ENCODE assay signal across 25 cellular contexts in the genomic region with DNA sequence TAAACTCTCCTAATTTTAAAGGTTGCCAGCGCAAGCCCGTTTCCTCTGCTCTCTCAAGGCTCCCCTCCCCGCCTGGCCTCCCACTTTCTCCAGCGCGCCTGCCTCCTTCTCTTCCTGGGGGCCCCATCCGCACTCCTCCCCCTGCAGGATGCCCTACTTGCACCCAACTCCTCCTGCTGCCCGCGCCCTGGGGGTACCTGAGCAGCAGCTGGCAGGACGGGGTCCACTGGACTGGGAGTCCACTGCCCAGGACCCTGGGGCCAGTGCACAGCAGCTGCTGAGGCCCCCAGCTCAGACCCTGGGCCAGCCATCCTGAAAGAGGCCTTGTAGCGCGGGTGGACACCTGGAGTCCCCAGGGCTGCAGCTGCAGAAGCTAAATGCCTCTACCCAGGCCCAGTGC. TPM values are rescaled to one million over a fixed set of nuclear protein-coding genes. Genes with fewer than 3 reads are reported as not detected.
DNase-seq lines count a peak whose midpoint lies in the region; ATAC-seq, FAIRE-seq and TF ChIP-seq lines count a peak whose summit lies in the region.
"Had no signal": no experiment of that assay in that cellular context is flagged by ENCODE, and none has a peak within 500 bp of the region (broad histone marks: within the 10 kb centered on the region; RNA-seq: fewer than 3 reads in every experiment).

No MANE protein-coding gene starts in this region.

- H3K4me2 ChIP-seq in HepG2 (ENCODE audit: low read depth, low read length) = peak overlapping the region; percentile 60; the same call in 1 of the 2 replicates

- CTCF ChIA-PET in HepG2 (lab: Yijun Ruan, JAX; ENCODE audit: low intra/inter-chr PET ratio, low total read pairs) = no interaction called here
- CTCF ChIA-PET in activated CD8-positive, alpha-beta T cell treated with anti-CD3 and anti-CD28 coated beads for 36 hours (lab: Charles Lee) = interaction anchor here (1.4 kb wide), 1 partner anchor 8 kb away, joined by 3 read pairs; no protein-coding TSS in a partner anchor

- no peak overlapping the region for H3K9ac ChIP-seq in HepG2 (ENCODE audit: insufficient read depth, low read depth, low read length)

- peaks cover 4% of the 10 kb centered on the region for H3K36me3 Mint-ChIP-seq in brain
- H3K36me3 Mint-ChIP-seq in CD14-positive monocyte = peaks cover 7 to 11% of the 10 kb centered on the region in 2 donors
- peaks cover 6% of the 10 kb centered on the region for H3K36me3 Mint-ChIP-seq in activated CD8-positive, alpha-beta T cell treated with anti-CD3 and anti-CD28 coated beads for 36 hours (ENCODE audit: low read depth)

- H3K4me3 ChIP-seq in HepG2 (replicated peaks in 1 of 3; ENCODE audit: insufficient read depth in 1 of 3, low read depth in 2 of 3, low read length in 3 of 3) (no peak overlapping the region), right lobe of liver (no peak overlapping the region)
- H3K4me3 ChIP-seq: colonic mucosa, esophagus muscularis mucosa, prostate gland, thoracic aorta had no signal

- TF ChIP-seq CTCF in HepG2 (CRISPR knock-in tag; IDR thresholded peaks at IDR 0.05) (no peak), right lobe of liver (IDR thresholded peaks at IDR 0.05) (no peak), brain (conservative IDR thresholded peaks at IDR 0.05) (no peak), CD14-positive monocyte (IDR thresholded peaks at IDR 0.05) (no peak)
- TF ChIP-seq CTCF in activated CD8-positive, alpha-beta T cell treated with anti-CD3 and anti-CD28 coated beads for 36 hours (IDR thresholded peaks at IDR 0.05) = no peak

- TF ChIP-seq POLR2A in HepG2 (IDR thresholded peaks at IDR 0.05; ENCODE audit: insufficient read depth in 1 of 2, low read depth in 2 of 2, low read length in 2 of 2) (no peak), right lobe of liver (IDR thresholded peaks at IDR 0.05) (no peak)

- WGBS in HepG2 (ENCODE audit: low lambda C conversion rate) = 59% methylated on average over 9 of the region's 11 CpGs
- WGBS in right lobe of liver (ENCODE audit: insufficient coverage, low coverage, low lambda C conversion rate, missing lambda C conversion rate) = 94% methylated on average over 5 of the region's 11 CpGs

- DNase-seq in HepG2 (ENCODE audit: low spot score) (no peak), right lobe of liver (no peak), NCI-H2029 (lab: John Stamatoyannopoulos, UW) (no peak), CD14-positive monocyte (ENCODE audit: low spot score) (no peak), KG1 (lab: John Stamatoyannopoulos, UW) (no peak)
- DNase-seq in activated CD8-positive, alpha-beta T cell treated with anti-CD3 and anti-CD28 coated beads for 36 hours = no peak
- DNase-seq: activated CD4-positive, alpha-beta T cell treated with anti-CD3 and anti-CD28 coated beads, Interleukin-2, amount 10 ng/mL, durations not matched to agents 7 days and 5 days; activated naive CD4-positive, alpha-beta T cell treated with Interleukin-2 at 50 U/mL for 16 hours; activated T-cell treated with anti-CD3 and anti-CD28 coated beads, Interleukin-2, amount 50 U/mL, for 72 hours; BE2C; colonic mucosa; foreskin keratinocyte; mesenchymal stem cell; NCI-H1417 treated with DMSO at 0.1 percent for 48 hours; NCI-H2107; stimulated activated CD4-positive, alpha-beta T cell treated with anti-CD3 and anti-CD28 coated beads, Interleukin-15, amount 100 ng/mL, for 24 hours; stimulated activated naive CD4-positive, alpha-beta T cell treated with Interleukin-2 at 50 U/mL for 16 hours had no signal

- POLR2A ChIA-PET in HepG2 (lab: Yijun Ruan, JAX) = interaction anchor here (0.6 to 3.2 kb wide), 5 partner anchors 9 to 182 kb away, joined by 4 to 24 read pairs (median 9); a partner anchor contains a TSS
- POLR2A ChIA-PET in activated CD8-positive, alpha-beta T cell treated with anti-CD3 and anti-CD28 coated beads for 36 hours (lab: Charles Lee) = interaction anchor here (1.0 to 5.1 kb wide), 5 partner anchors 7 to 183 kb away, joined by 3 to 63 read pairs (median 4); a partner anchor contains a TSS

- ATAC-seq in HepG2 (no peak), right lobe of liver (no peak)
- no peak for ATAC-seq in activated CD8-positive, alpha-beta T cell treated with anti-CD3 and anti-CD28 coated beads for 36 hours
- ATAC-seq: activated T-cell treated with anti-CD3 and anti-CD28 coated beads, Interleukin-2, amount 50 U/mL, for 72 hours; foreskin keratinocyte; HCT116; SK-N-SH treated with all-trans-retinoic acid at 6 μM for 48 hours had no signal

- BruUV-seq in HepG2 (replicated peaks; lab: Mats Ljungman, UMichigan) = no TSS peak

- H2AFZ ChIP-seq in HepG2 (ENCODE audit: low read length) = no peak overlapping the region

- H3K27ac ChIP-seq in HepG2 (ENCODE audit: extremely low read length, insufficient read depth, low read length) (no peak overlapping the region), right lobe of liver (no peak overlapping the region), layer of hippocampus (ENCODE audit: low read depth, low read length) (peak overlapping the region; percentile 38)
- H3K27ac ChIP-seq: foreskin keratinocyte, prostate gland, thoracic aorta had no signal

- H3K4me1 Mint-ChIP-seq in brain (peaks cover 35% of the 10 kb centered on the region), CD14-positive monocyte (peaks cover 20% of the 10 kb centered on the region)
- H3K4me1 Mint-ChIP-seq in activated CD8-positive, alpha-beta T cell treated with anti-CD3 and anti-CD28 coated beads for 36 hours (ENCODE audit: low read depth) = peaks cover 14% of the 10 kb centered on the region

- H3K27ac Mint-ChIP-seq in brain = peak overlapping the region in 4 of 5 experiments; percentile 24 to 83 (median 58)
- no peak overlapping the region for H3K27ac Mint-ChIP-seq in CD14-positive monocyte
- no peak overlapping the region for H3K27ac Mint-ChIP-seq in activated CD8-positive, alpha-beta T cell treated with anti-CD3 and anti-CD28 coated beads for 36 hours
- H3K27ac Mint-ChIP-seq: activated CD4-positive, alpha-beta T cell treated with anti-CD3 and anti-CD28 coated beads, Interleukin-2, amount 10 ng/mL, durations not matched to agents 7 days and 5 days; activated T-cell treated with anti-CD3 and anti-CD28 coated beads, Interleukin-2, amount 50 U/mL, for 72 hours had no signal

- H3K36me3 ChIP-seq in HepG2 (replicated peaks in 1 of 2; ENCODE audit: control insufficient read depth in 1 of 2, insufficient read depth in 2 of 2, low read length in 2 of 2) (peaks cover 0 to 3% of the 10 kb centered on the region in 2 experiments; a peak in 1 of 5 replicates), right lobe of liver (peaks cover 0 to 4% (median 0%) of the 10 kb centered on the region in 4 donors)
- H3K36me3 ChIP-seq: colonic mucosa, prostate gland, thoracic aorta had no signal

- TF ChIP-seq EP300 in HepG2 (IDR thresholded peaks at IDR 0.05; ENCODE audit: low read depth in 2 of 2, low read length in 2 of 2) (no peak), HepG2 (CRISPR knock-in tag; IDR thresholded peaks at IDR 0.05; ENCODE audit: borderline replicate concordance) (no peak)

- H3K27me3 ChIP-seq in HepG2 (ENCODE audit: control insufficient read depth in 1 of 2, insufficient read depth in 2 of 2, low read length in 2 of 2) (peaks cover 3 to 32% of the 10 kb centered on the region in 2 experiments), right lobe of liver (no peaks in the 10 kb centered on the region), layer of hippocampus (ENCODE audit: control insufficient read depth, insufficient read depth, low read length) (no peaks in the 10 kb centered on the region)
- H3K27me3 ChIP-seq: BE2C, colonic mucosa, esophagus muscularis mucosa, foreskin keratinocyte had no signal

- H3K9me3 ChIP-seq in HepG2 (ENCODE audit: low read length) (no peaks in the 10 kb centered on the region), right lobe of liver (no peaks in the 10 kb centered on the region)
- H3K9me3 ChIP-seq: BE2C, colonic mucosa, esophagus muscularis mucosa, prostate gland, thoracic aorta had no signal

- H3K4me3 Mint-ChIP-seq in brain (peak overlapping the region in 2 of 5 experiments; percentile 24 to 41), CD14-positive monocyte (no peak overlapping the region)
- no peak overlapping the region for H3K4me3 Mint-ChIP-seq in activated CD8-positive, alpha-beta T cell treated with anti-CD3 and anti-CD28 coated beads for 36 hours
- H3K4me3 Mint-ChIP-seq: activated CD4-positive, alpha-beta T cell treated with anti-CD3 and anti-CD28 coated beads, Interleukin-2, amount 10 ng/mL, durations not matched to agents 7 days and 5 days had no signal

- H4K20me1 ChIP-seq in HepG2 (ENCODE audit: insufficient read depth, low read length) = peaks cover 35% of the 10 kb centered on the region

- H3K79me2 ChIP-seq in HepG2 (ENCODE audit: insufficient read depth, low read length) = no peaks in the 10 kb centered on the region

- H3K27me3 Mint-ChIP-seq in brain (no peaks in the 10 kb centered on the region), CD14-positive monocyte (ENCODE audit: low read depth in 3 of 3) (peaks cover 17 to 40% (median 21%) of the 10 kb centered on the region in 3 donors)
- no peaks in the 10 kb centered on the region for H3K27me3 Mint-ChIP-seq in activated CD8-positive, alpha-beta T cell treated with anti-CD3 and anti-CD28 coated beads for 36 hours
- H3K27me3 Mint-ChIP-seq: activated CD4-positive, alpha-beta T cell treated with anti-CD3 and anti-CD28 coated beads, Interleukin-2, amount 10 ng/mL, durations not matched to agents 7 days and 5 days had no signal

- TF ChIP-seq RAD21 in HepG2 (CRISPR knock-in tag; IDR thresholded peaks at IDR 0.05) = no peak

- intact Hi-C loops in HepG2 (cut with micrococcal nuclease; ENCODE audit: unreplicated experiment) = no loop called here
- intact Hi-C loops in right lobe of liver (cut with DNase I) = loop anchor here (5.0 kb wide), 2 partner anchors 119 to 124 kb away; a partner anchor contains a TSS
- intact Hi-C loops in CD14-positive monocyte (cut with micrococcal nuclease) = loop anchor here in 1 of 2 donors (5.0 kb wide), 1 partner anchor 119 kb away; a partner anchor contains a TSS
- intact Hi-C loops in activated CD8-positive, alpha-beta T cell treated with anti-CD3 and anti-CD28 coated beads for 36 hours (cut with micrococcal nuclease) = no loop called here

- peaks cover 58% of the 10 kb centered on the region for H3K4me1 ChIP-seq in HepG2 (ENCODE audit: insufficient read depth, low read length)
- peaks cover 0 to 42% (median 17%) of the 10 kb centered on the region in 4 donors for H3K4me1 ChIP-seq in right lobe of liver

- FAIRE-seq in HepG2 (lab: Jason Lieb, UNC) = no peak
- FAIRE-seq: HTR-8/SVneo had no signal

- in situ Hi-C loops in HepG2 (cut with HindIII; ENCODE audit: extremely low pct_ligation_motif_present, low pct_unique_long_range_greater_than_20kb) = loop anchor here (5.0 to 10.0 kb wide), 2 partner anchors 62 to 124 kb away; no protein-coding TSS in a partner anchor

- H3K9me3 Mint-ChIP-seq in brain = no peaks in the 10 kb centered on the region
- peaks cover 0 to 6% (median 0%) of the 10 kb centered on the region in 7 donors for H3K9me3 Mint-ChIP-seq in CD14-positive monocyte
- no peaks in the 10 kb centered on the region for H3K9me3 Mint-ChIP-seq in activated CD8-positive, alpha-beta T cell treated with anti-CD3 and anti-CD28 coated beads for 36 hours
- H3K9me3 Mint-ChIP-seq: activated CD4-positive, alpha-beta T cell treated with anti-CD3 and anti-CD28 coated beads, Interleukin-2, amount 10 ng/mL, durations not matched to agents 7 days and 5 days; activated T-cell treated with anti-CD3 and anti-CD28 coated beads, Interleukin-2, amount 50 U/mL, for 72 hours had no signal

RNA-seq across cellular contexts. Expression of a gene that starts 1.7 kb away (rescaled TPM):
- total RNA-seq in HepG2 (2016; rRNA removed; fragmentation: Illumina TruSeq; extraction: Trizol) = 0.45 and 0.86 TPM in 2 replicates
- total RNA-seq in HepG2 (2016; cell fraction: cytosol; rRNA removed; fragmentation: Illumina TruSeq; extraction: Trizol; ENCODE audit: low read depth) = 1.2 and 1.4 TPM in 2 replicates
- total RNA-seq in HepG2 (2016; cell fraction: insoluble cytoplasmic fraction; rRNA removed; fragmentation: Illumina TruSeq; extraction: Trizol) = 0.62 and 1.3 TPM in 2 replicates
- total RNA-seq in HepG2 (2016; cell fraction: membrane; rRNA removed; fragmentation: Illumina TruSeq; extraction: Trizol) = 0.96 and 1.9 TPM in 2 replicates
- total RNA-seq in HepG2 (2016; cell fraction: nucleus; rRNA removed; fragmentation: Illumina TruSeq; extraction: Trizol) = 1.0 and 1.6 TPM in 2 replicates
- 3.6 and 3.7 TPM in 2 replicates for polyA plus RNA-seq in HepG2 (2011; rRNA removed)
- polyA plus RNA-seq in HepG2 (2011; cell fraction: cytosol; rRNA removed) = 2.2 and 3.4 TPM in 2 replicates
- 20.4 and 21.0 TPM in 2 replicates for polyA plus RNA-seq in HepG2 (2011; cell fraction: nucleus; rRNA removed)
- polyA plus RNA-seq in HepG2 (2012) = 2.3 and 3.3 TPM in 2 replicates
- polyA plus RNA-seq in HepG2 (2016; cell fraction: cytosol; fragmentation: Illumina TruSeq; extraction: Trizol; ENCODE audit: low read depth) = 2.1 and 2.3 TPM in 2 replicates
- polyA plus RNA-seq in HepG2 (2016; cell fraction: insoluble cytoplasmic fraction; fragmentation: Illumina TruSeq; extraction: Trizol; ENCODE audit: low read depth) = 0.92 and 1.1 TPM in 2 replicates
- 1.9 and 2.3 TPM in 2 replicates for polyA plus RNA-seq in HepG2 (2016; cell fraction: membrane; fragmentation: Illumina TruSeq; extraction: Trizol; ENCODE audit: low read depth)
- polyA plus RNA-seq in HepG2 (2016; cell fraction: nucleus; fragmentation: Illumina TruSeq; extraction: Trizol; ENCODE audit: insufficient read depth, low read depth) = 3.2 and 3.9 TPM in 2 replicates
- 6.5 and 7.6 TPM in 2 replicates for polyA minus RNA-seq in HepG2 (2011; rRNA and poly(A)+ RNA removed; ENCODE audit: low replicate concordance)
- polyA minus RNA-seq in HepG2 (2011; cell fraction: cytosol; rRNA and poly(A)+ RNA removed) = 0.79 TPM in 1 of 2 replicates, not detected in the other
- polyA minus RNA-seq in HepG2 (2011; cell fraction: nucleus; rRNA and poly(A)+ RNA removed) = 0.90 and 1.2 TPM in 2 replicates
- 10 to 100 TPM in 3 of 6 experiments, 1 to 10 TPM in 3; 3.8 to 14.6 (median 8.7) TPM for total RNA-seq in right lobe of liver
- 13.7 TPM for polyA plus RNA-seq in brain (ENCODE audit: insufficient read depth, low read depth, low replicate concordance)
- polyA plus RNA-seq in CD14-positive monocyte = not detected
- under 1 TPM; 0.34 to 0.49 TPM for total RNA-seq in activated CD8-positive, alpha-beta T cell treated with anti-CD3 and anti-CD28 coated beads for 36 hours
- total RNA-seq: esophagus muscularis mucosa, thoracic aorta had no signal

RNA-seq across cellular contexts. Expression of a gene that starts 8.8 kb away (rescaled TPM):
- 40.3 and 47.9 TPM in 2 replicates for total RNA-seq in HepG2 (2016; rRNA removed; fragmentation: Illumina TruSeq; extraction: Trizol)
- total RNA-seq in HepG2 (2016; cell fraction: cytosol; rRNA removed; fragmentation: Illumina TruSeq; extraction: Trizol; ENCODE audit: low read depth) = 34.6 and 39.0 TPM in 2 replicates
- 37.7 and 45.9 TPM in 2 replicates for total RNA-seq in HepG2 (2016; cell fraction: insoluble cytoplasmic fraction; rRNA removed; fragmentation: Illumina TruSeq; extraction: Trizol)
- 86.6 and 88.7 TPM in 2 replicates for total RNA-seq in HepG2 (2016; cell fraction: membrane; rRNA removed; fragmentation: Illumina TruSeq; extraction: Trizol)
- 27.8 and 32.2 TPM in 2 replicates for total RNA-seq in HepG2 (2016; cell fraction: nucleus; rRNA removed; fragmentation: Illumina TruSeq; extraction: Trizol)
- polyA plus RNA-seq in HepG2 (2011; rRNA removed) = 65.6 and 67.9 TPM in 2 replicates
- polyA plus RNA-seq in HepG2 (2011; cell fraction: cytosol; rRNA removed) = 42.1 and 56.2 TPM in 2 replicates
- polyA plus RNA-seq in HepG2 (2011; cell fraction: nucleus; rRNA removed) = 119 and 145 TPM in 2 replicates
- 36.5 and 51.9 TPM in 2 replicates for polyA plus RNA-seq in HepG2 (2012)
- polyA plus RNA-seq in HepG2 (2016; cell fraction: cytosol; fragmentation: Illumina TruSeq; extraction: Trizol; ENCODE audit: low read depth) = 64.8 and 68.7 TPM in 2 replicates
- 43.6 and 56.9 TPM in 2 replicates for polyA plus RNA-seq in HepG2 (2016; cell fraction: insoluble cytoplasmic fraction; fragmentation: Illumina TruSeq; extraction: Trizol; ENCODE audit: low read depth)
- 91.9 and 99.7 TPM in 2 replicates for polyA plus RNA-seq in HepG2 (2016; cell fraction: membrane; fragmentation: Illumina TruSeq; extraction: Trizol; ENCODE audit: low read depth)
- polyA plus RNA-seq in HepG2 (2016; cell fraction: nucleus; fragmentation: Illumina TruSeq; extraction: Trizol; ENCODE audit: insufficient read depth, low read depth) = 74.4 and 76.4 TPM in 2 replicates
- polyA minus RNA-seq in HepG2 (2011; rRNA and poly(A)+ RNA removed; ENCODE audit: low replicate concordance) = 81.3 and 108 TPM in 2 replicates
- 41.1 and 51.4 TPM in 2 replicates for polyA minus RNA-seq in HepG2 (2011; cell fraction: cytosol; rRNA and poly(A)+ RNA removed)
- 18.5 and 21.0 TPM in 2 replicates for polyA minus RNA-seq in HepG2 (2011; cell fraction: nucleus; rRNA and poly(A)+ RNA removed)
- 10 to 100 TPM; 40.9 to 56.2 (median 46.2) TPM for total RNA-seq in right lobe of liver
- 89.5 TPM for polyA plus RNA-seq in brain (ENCODE audit: insufficient read depth, low read depth, low replicate concordance)
- polyA plus RNA-seq in CD14-positive monocyte = 1 to 10 TPM; 5.9 to 6.7 TPM
- 10 to 100 TPM; 74.8 to 80.2 TPM for total RNA-seq in activated CD8-positive, alpha-beta T cell treated with anti-CD3 and anti-CD28 coated beads for 36 hours

RNA-seq across cellular contexts. Expression of a gene that starts 11.0 kb away (rescaled TPM):
- 9.1 and 22.1 TPM in 2 replicates for total RNA-seq in HepG2 (2016; rRNA removed; fragmentation: Illumina TruSeq; extraction: Trizol)
- total RNA-seq in HepG2 (2016; cell fraction: cytosol; rRNA removed; fragmentation: Illumina TruSeq; extraction: Trizol; ENCODE audit: low read depth) = 14.9 and 15.2 TPM in 2 replicates
- total RNA-seq in HepG2 (2016; cell fraction: insoluble cytoplasmic fraction; rRNA removed; fragmentation: Illumina TruSeq; extraction: Trizol) = 6.6 and 20.8 TPM in 2 replicates
- 10.1 and 11.4 TPM in 2 replicates for total RNA-seq in HepG2 (2016; cell fraction: membrane; rRNA removed; fragmentation: Illumina TruSeq; extraction: Trizol)
- 26.8 and 33.4 TPM in 2 replicates for total RNA-seq in HepG2 (2016; cell fraction: nucleus; rRNA removed; fragmentation: Illumina TruSeq; extraction: Trizol)
- polyA plus RNA-seq in HepG2 (2011; rRNA removed) = 23.0 and 40.7 TPM in 2 replicates
- 18.3 and 19.9 TPM in 2 replicates for polyA plus RNA-seq in HepG2 (2011; cell fraction: cytosol; rRNA removed)
- 410 and 565 TPM in 2 replicates for polyA plus RNA-seq in HepG2 (2011; cell fraction: nucleus; rRNA removed)
- polyA plus RNA-seq in HepG2 (2012) = 20.8 and 52.6 TPM in 2 replicates
- 0.90 and 0.96 TPM in 2 replicates for polyA plus RNA-seq in HepG2 (2016; cell fraction: cytosol; fragmentation: Illumina TruSeq; extraction: Trizol; ENCODE audit: low read depth)
- 6.2 and 8.3 TPM in 2 replicates for polyA plus RNA-seq in HepG2 (2016; cell fraction: insoluble cytoplasmic fraction; fragmentation: Illumina TruSeq; extraction: Trizol; ENCODE audit: low read depth)
- 1.6 TPM in 2 replicates for polyA plus RNA-seq in HepG2 (2016; cell fraction: membrane; fragmentation: Illumina TruSeq; extraction: Trizol; ENCODE audit: low read depth)
- polyA plus RNA-seq in HepG2 (2016; cell fraction: nucleus; fragmentation: Illumina TruSeq; extraction: Trizol; ENCODE audit: insufficient read depth, low read depth) = 86.8 and 102 TPM in 2 replicates
- 24.5 and 75.7 TPM in 2 replicates for polyA minus RNA-seq in HepG2 (2011; rRNA and poly(A)+ RNA removed; ENCODE audit: low replicate concordance)
- polyA minus RNA-seq in HepG2 (2011; cell fraction: cytosol; rRNA and poly(A)+ RNA removed) = 24.3 and 34.5 TPM in 2 replicates
- 72.0 and 84.2 TPM in 2 replicates for polyA minus RNA-seq in HepG2 (2011; cell fraction: nucleus; rRNA and poly(A)+ RNA removed)
- total RNA-seq in right lobe of liver = 10 to 100 TPM; 28.5 to 58.2 (median 42.8) TPM
- 32.3 TPM for polyA plus RNA-seq in brain (ENCODE audit: insufficient read depth, low read depth, low replicate concordance)
- polyA plus RNA-seq in CD14-positive monocyte = 1 to 10 TPM in 1 of 2 donors, under 1 TPM in 1; 0.22 to 1.6 TPM
- total RNA-seq in activated CD8-positive, alpha-beta T cell treated with anti-CD3 and anti-CD28 coated beads for 36 hours = 10 to 100 TPM; 74.7 to 85.1 TPM

RNA-seq across cellular contexts. Expression of a gene that starts 49.7 kb away (rescaled TPM):
- total RNA-seq in HepG2 (2016; rRNA removed; fragmentation: Illumina TruSeq; extraction: Trizol) = 1.2 and 1.4 TPM in 2 replicates
- 0.20 and 2.1 TPM in 2 replicates for total RNA-seq in HepG2 (2016; cell fraction: cytosol; rRNA removed; fragmentation: Illumina TruSeq; extraction: Trizol; ENCODE audit: low read depth)
- total RNA-seq in HepG2 (2016; cell fraction: insoluble cytoplasmic fraction; rRNA removed; fragmentation: Illumina TruSeq; extraction: Trizol) = 0.56 and 0.91 TPM in 2 replicates
- 0.65 and 0.76 TPM in 2 replicates for total RNA-seq in HepG2 (2016; cell fraction: membrane; rRNA removed; fragmentation: Illumina TruSeq; extraction: Trizol)
- total RNA-seq in HepG2 (2016; cell fraction: nucleus; rRNA removed; fragmentation: Illumina TruSeq; extraction: Trizol) = 0.65 and 1.9 TPM in 2 replicates
- 2.2 and 9.4 TPM in 2 replicates for polyA plus RNA-seq in HepG2 (2011; rRNA removed)
- polyA plus RNA-seq in HepG2 (2011; cell fraction: cytosol; rRNA removed) = 0.65 and 1.0 TPM in 2 replicates
- polyA plus RNA-seq in HepG2 (2011; cell fraction: nucleus; rRNA removed) = 13.6 and 21.2 TPM in 2 replicates
- polyA plus RNA-seq in HepG2 (2012) = 2.3 and 3.3 TPM in 2 replicates
- polyA plus RNA-seq in HepG2 (2016; cell fraction: cytosol; fragmentation: Illumina TruSeq; extraction: Trizol; ENCODE audit: low read depth) = 0.10 TPM in 2 replicates
- 0.49 and 0.81 TPM in 2 replicates for polyA plus RNA-seq in HepG2 (2016; cell fraction: insoluble cytoplasmic fraction; fragmentation: Illumina TruSeq; extraction: Trizol; ENCODE audit: low read depth)
- 0.34 and 0.36 TPM in 2 replicates for polyA plus RNA-seq in HepG2 (2016; cell fraction: membrane; fragmentation: Illumina TruSeq; extraction: Trizol; ENCODE audit: low read depth)
- polyA plus RNA-seq in HepG2 (2016; cell fraction: nucleus; fragmentation: Illumina TruSeq; extraction: Trizol; ENCODE audit: insufficient read depth, low read depth) = 4.1 and 6.3 TPM in 2 replicates
- 4.0 TPM in 1 of 2 replicates, not detected in the other for polyA minus RNA-seq in HepG2 (2011; rRNA and poly(A)+ RNA removed; ENCODE audit: low replicate concordance)
- polyA minus RNA-seq in HepG2 (2011; cell fraction: cytosol; rRNA and poly(A)+ RNA removed) = 0.88 and 1.8 TPM in 2 replicates
- polyA minus RNA-seq in HepG2 (2011; cell fraction: nucleus; rRNA and poly(A)+ RNA removed) = 1.5 and 2.7 TPM in 2 replicates
- not detected for total RNA-seq in right lobe of liver
- 17.2 TPM for polyA plus RNA-seq in brain (ENCODE audit: insufficient read depth, low read depth, low replicate concordance)
- polyA plus RNA-seq in CD14-positive monocyte = not detected
- 1 to 10 TPM; 4.4 to 7.2 TPM for total RNA-seq in activated CD8-positive, alpha-beta T cell treated with anti-CD3 and anti-CD28 coated beads for 36 hours
- total RNA-seq: thoracic aorta had no signal

RNA-seq across cellular contexts. Expression of a gene that starts 58.5 kb away (rescaled TPM):
- total RNA-seq in HepG2 (2016; rRNA removed; fragmentation: Illumina TruSeq; extraction: Trizol) = 25.2 and 30.8 TPM in 2 replicates
- 66.8 and 68.3 TPM in 2 replicates for total RNA-seq in HepG2 (2016; cell fraction: cytosol; rRNA removed; fragmentation: Illumina TruSeq; extraction: Trizol; ENCODE audit: low read depth)
- total RNA-seq in HepG2 (2016; cell fraction: insoluble cytoplasmic fraction; rRNA removed; fragmentation: Illumina TruSeq; extraction: Trizol) = 24.8 and 34.9 TPM in 2 replicates
- total RNA-seq in HepG2 (2016; cell fraction: membrane; rRNA removed; fragmentation: Illumina TruSeq; extraction: Trizol) = 73.3 and 82.0 TPM in 2 replicates
- total RNA-seq in HepG2 (2016; cell fraction: nucleus; rRNA removed; fragmentation: Illumina TruSeq; extraction: Trizol) = 20.0 and 20.9 TPM in 2 replicates
- 70.9 and 72.7 TPM in 2 replicates for polyA plus RNA-seq in HepG2 (2011; rRNA removed)
- polyA plus RNA-seq in HepG2 (2011; cell fraction: cytosol; rRNA removed) = 88.3 and 159 TPM in 2 replicates
- 109 and 133 TPM in 2 replicates for polyA plus RNA-seq in HepG2 (2011; cell fraction: nucleus; rRNA removed)
- 26.5 and 34.3 TPM in 2 replicates for polyA plus RNA-seq in HepG2 (2012)
- 136 and 139 TPM in 2 replicates for polyA plus RNA-seq in HepG2 (2016; cell fraction: cytosol; fragmentation: Illumina TruSeq; extraction: Trizol; ENCODE audit: low read depth)
- 45.5 and 48.4 TPM in 2 replicates for polyA plus RNA-seq in HepG2 (2016; cell fraction: insoluble cytoplasmic fraction; fragmentation: Illumina TruSeq; extraction: Trizol; ENCODE audit: low read depth)
- polyA plus RNA-seq in HepG2 (2016; cell fraction: membrane; fragmentation: Illumina TruSeq; extraction: Trizol; ENCODE audit: low read depth) = 121 and 123 TPM in 2 replicates
- 52.7 and 57.3 TPM in 2 replicates for polyA plus RNA-seq in HepG2 (2016; cell fraction: nucleus; fragmentation: Illumina TruSeq; extraction: Trizol; ENCODE audit: insufficient read depth, low read depth)
- polyA minus RNA-seq in HepG2 (2011; rRNA and poly(A)+ RNA removed; ENCODE audit: low replicate concordance) = 111 and 121 TPM in 2 replicates
- 30.5 and 31.0 TPM in 2 replicates for polyA minus RNA-seq in HepG2 (2011; cell fraction: cytosol; rRNA and poly(A)+ RNA removed)
- 41.5 and 46.5 TPM in 2 replicates for polyA minus RNA-seq in HepG2 (2011; cell fraction: nucleus; rRNA and poly(A)+ RNA removed)
- 10 to 100 TPM; 13.1 to 51.0 (median 17.5) TPM for total RNA-seq in right lobe of liver
- polyA plus RNA-seq in brain (ENCODE audit: insufficient read depth, low read depth, low replicate concordance) = 131 TPM
- polyA plus RNA-seq in CD14-positive monocyte = 10 to 100 TPM; 29.9 to 30.5 TPM
- 10 to 100 TPM; 70.0 to 70.7 TPM for total RNA-seq in activated CD8-positive, alpha-beta T cell treated with anti-CD3 and anti-CD28 coated beads for 36 hours

Comparison
In these comparisons a context has a peak if more than half of its experiments do, and no peak if none do; other contexts are left out.
1. intact Hi-C loops: an anchor here in right lobe of liver (5.0 kb wide); none called in HepG2 and activated CD8-positive, alpha-beta T cell treated with anti-CD3 and anti-CD28 coated beads for 36 hours.
2. H3K27ac Mint-ChIP-seq: peak in brain (4 of 5); none in CD14-positive monocyte (0 of 7) and activated CD8-positive, alpha-beta T cell treated with anti-CD3 and anti-CD28 coated beads for 36 hours (single experiment).